9 cellular contexts compared by ENCODE assay signal in genomic region chr19:15296841-15297415, GRCh38. TPM values are rescaled to one million over a fixed set of nuclear protein-coding genes. Genes with fewer than 3 reads are reported as not detected.
DNase-seq lines count a peak whose midpoint lies in the region; ATAC-seq, FAIRE-seq and TF ChIP-seq lines count a peak whose summit lies in the region.
"Had no signal": no experiment of that assay in that cellular context is flagged by ENCODE, and none has a peak within 500 bp of the region (broad histone marks: within the 10 kb centered on the region; RNA-seq: fewer than 3 reads in every experiment).

No MANE protein-coding gene starts in this region.

- H3K9me3 Mint-ChIP-seq in astrocyte (ENCODE audit: unreplicated experiment), result no peaks in the 10 kb centered on the region
- no peaks in the 10 kb centered on the region for H3K9me3 Mint-ChIP-seq in mesothelial cell of epicardium
- H3K9me3 Mint-ChIP-seq: dendritic cell treated with granulocyte-macrophage colony-stimulating factor and Interleukin-4, amounts not matched to agents 40 ng/mL and 50 ng/mL, for 4 days had no signal

- TF ChIP-seq CTCF in heart right ventricle (IDR thresholded peaks at IDR 0.05) (no peak), astrocyte (IDR thresholded peaks at IDR 0.05; ENCODE audit: insufficient read depth, low read depth, low read length) (no peak), mesothelial cell of epicardium (IDR thresholded peaks at IDR 0.05; ENCODE audit: unreplicated experiment) (no peak), upper lobe of right lung (IDR thresholded peaks at IDR 0.05) (no peak)

- ATAC-seq in heart right ventricle (no peak), left ventricle myocardium superior (no peak), upper lobe of right lung (peak; percentile 36)

- H3K36me3 Mint-ChIP-seq in astrocyte (ENCODE audit: low read depth, unreplicated experiment) (peaks cover 16% of the 10 kb centered on the region), mesothelial cell of epicardium (peaks cover 2% of the 10 kb centered on the region)

- WGBS in heart right ventricle, 2 donors, result 34 to 36% methylated on average over 7 of the region's 7 CpGs

- H3K4me3 Mint-ChIP-seq in astrocyte (ENCODE audit: unreplicated experiment), result no peak overlapping the region
- H3K4me3 Mint-ChIP-seq in mesothelial cell of epicardium, result no peak overlapping the region

- H3K27ac Mint-ChIP-seq in astrocyte (ENCODE audit: unreplicated experiment), result peak overlapping the region; percentile 98
- peak overlapping the region; percentile 91 for H3K27ac Mint-ChIP-seq in mesothelial cell of epicardium
- H3K27ac Mint-ChIP-seq: dendritic cell treated with granulocyte-macrophage colony-stimulating factor and Interleukin-4, amounts not matched to agents 40 ng/mL and 50 ng/mL, for 4 days had no signal

- H2AFZ ChIP-seq in astrocyte (ENCODE audit: low read depth, low read length), result no peak overlapping the region

- H3K4me1 Mint-ChIP-seq in astrocyte (ENCODE audit: low read depth, unreplicated experiment), result peaks cover 78% of the 10 kb centered on the region
- H3K4me1 Mint-ChIP-seq in mesothelial cell of epicardium, result peaks cover 61% of the 10 kb centered on the region

- peaks cover 97% of the 10 kb centered on the region for H3K79me2 ChIP-seq in astrocyte (ENCODE audit: insufficient read depth, low read length)

- H3K4me1 ChIP-seq in heart right ventricle (peaks cover 53 to 100% (median 94%) of the 10 kb centered on the region in 9 donors), astrocyte (ENCODE audit: insufficient read depth, low read length) (peaks cover 48% of the 10 kb centered on the region), upper lobe of right lung (peaks cover 99% of the 10 kb centered on the region)

- H3K4me3 ChIP-seq in heart right ventricle, result no peak overlapping the region
- no peak overlapping the region for H3K4me3 ChIP-seq in astrocyte (ENCODE audit: insufficient read depth, low read depth, low read length)
- H3K4me3 ChIP-seq in upper lobe of right lung, result no peak overlapping the region

- peaks cover 95% of the 10 kb centered on the region for H4K20me1 ChIP-seq in astrocyte (ENCODE audit: insufficient read depth, low read length)

- intact Hi-C loops in heart right ventricle (cut with DNase I) (no loop called here), left ventricle myocardium superior (cut with micrococcal nuclease) (no loop called here), upper lobe of right lung (cut with DNase I) (no loop called here)

- no peak for FAIRE-seq in astrocyte (lab: Jason Lieb, UNC)

- no peaks in the 10 kb centered on the region for H3K27me3 Mint-ChIP-seq in astrocyte (ENCODE audit: low read depth, unreplicated experiment)
- H3K27me3 Mint-ChIP-seq in mesothelial cell of epicardium (ENCODE audit: low read depth), result no peaks in the 10 kb centered on the region
- H3K27me3 Mint-ChIP-seq: dendritic cell treated with granulocyte-macrophage colony-stimulating factor and Interleukin-4, amounts not matched to agents 40 ng/mL and 50 ng/mL, for 4 days had no signal

- H3K36me3 ChIP-seq in heart right ventricle, result peaks cover 0 to 9% (median 0%) of the 10 kb centered on the region in 9 donors
- no peaks in the 10 kb centered on the region for H3K36me3 ChIP-seq in astrocyte (ENCODE audit: insufficient read depth, low read length)
- no peaks in the 10 kb centered on the region for H3K36me3 ChIP-seq in upper lobe of right lung

- peak overlapping the region; percentile 29 for H3K4me2 ChIP-seq in astrocyte (ENCODE audit: low read length)

- H3K27me3 ChIP-seq in heart right ventricle (no peaks in the 10 kb centered on the region), astrocyte (ENCODE audit: insufficient read depth, low read length) (no peaks in the 10 kb centered on the region), upper lobe of right lung (no peaks in the 10 kb centered on the region)

- DNase-seq in heart right ventricle, result no peak
- DNase-seq in left ventricle myocardium superior, result no peak
- no peak for DNase-seq in astrocyte (ENCODE audit: low read depth)
- DNase-seq in mesothelial cell of epicardium (ENCODE audit: low spot score in 2 of 2, unreplicated experiment in 2 of 2), result no peak
- DNase-seq in upper lobe of right lung, result peak; percentile 46
- DNase-seq in NCI-H748 treated with DMSO at 0.1 percent for 48 hours (lab: John Stamatoyannopoulos, UW), result no peak
- no peak for DNase-seq in NCI-H1048 (lab: John Stamatoyannopoulos, UW)
- DNase-seq in Ammon's horn (ENCODE audit: low spot score), result no peak

- H3K9me3 ChIP-seq in heart right ventricle, result no peaks in the 10 kb centered on the region
- no peaks in the 10 kb centered on the region for H3K9me3 ChIP-seq in astrocyte (ENCODE audit: insufficient read depth, low read depth, low read length)
- no peaks in the 10 kb centered on the region for H3K9me3 ChIP-seq in upper lobe of right lung

- H3K9ac ChIP-seq in astrocyte (ENCODE audit: low read length), result no peak overlapping the region

- H3K27ac ChIP-seq in heart right ventricle (peak overlapping the region in 6 of 10 donors; percentile 25 to 60 (median 38)), astrocyte (ENCODE audit: low read depth, low read length) (peak overlapping the region; percentile 5), upper lobe of right lung (peak overlapping the region; percentile 55)

RNA-seq across cellular contexts. Expression of gene BRD4, which starts 35.4 kb away (rescaled TPM):
- total RNA-seq in heart right ventricle, result 10 to 100 TPM; 51.6 to 85.1 (median 54.7) TPM
- polyA plus RNA-seq in heart right ventricle, result 10 to 100 TPM; 31.2 to 34.8 TPM
- total RNA-seq in left ventricle myocardium superior, result 67.4 TPM
- total RNA-seq in astrocyte, result 116 and 128 TPM in 2 replicates
- 148 to 153 TPM (median 152 TPM) in 3 replicates for total RNA-seq in mesothelial cell of epicardium
- 101 TPM for total RNA-seq in upper lobe of right lung

Comparison
In these comparisons a context has a peak if more than half of its experiments do, and no peak if none do; other contexts are left out.
1. H3K27ac ChIP-seq: peak in every context shown above with its lines; median percentile 55 in upper lobe of right lung; 38 in heart right ventricle; 5 in astrocyte.